Comparison of ENCODE assay signal across 21 cellular contexts in genomic region chr3:2360815-2361214, GRCh38.
"Had no signal": no experiment of that assay in that cellular context is flagged by ENCODE, and none has a peak within 500 bp of the region (broad histone marks: within the 10 kb centered on the region; RNA-seq: fewer than 3 reads in every experiment).

No MANE protein-coding gene starts in this region.

- H3K4me3 ChIP-seq: coronary artery, esophagus squamous epithelium, gastrocnemius medialis, lower lobe of right lung, prostate gland, skin epidermis, spleen, thoracic aorta, tibial nerve, upper lobe of left lung had no signal

- H3K4me1 ChIP-seq: esophagus squamous epithelium, gastrocnemius medialis, lower lobe of right lung, prostate gland, spleen, upper lobe of left lung had no signal

- H3K4me3 Mint-ChIP-seq: naive thymus-derived CD8-positive, alpha-beta T cell; nephron progenitor cell; stimulated activated memory B cell treated with anti-CD40 and anti-IgM and Interleukin-4, amounts not matched to agents 10 μg/mL and 1 μg/mL and 100 μg/mL, for 72 hours had no signal

- H3K36me3 Mint-ChIP-seq: naive thymus-derived CD8-positive, alpha-beta T cell; stimulated activated memory B cell treated with anti-CD40 and anti-IgM and Interleukin-4, amounts not matched to agents 10 μg/mL and 1 μg/mL and 100 μg/mL, for 72 hours had no signal

- ATAC-seq: gastrocnemius medialis; left ventricle myocardium superior; lower lobe of right lung; naive thymus-derived CD8-positive, alpha-beta T cell; right cardiac atrium; stimulated activated memory B cell treated with anti-CD40 and anti-IgM and Interleukin-4, amounts not matched to agents 10 μg/mL and 1 μg/mL and 100 μg/mL, for 72 hours; stimulated activated naive CD8-positive, alpha-beta T cell treated with anti-CD3 and anti-CD28 coated beads, Interleukin-15, Interleukin-2, amounts not matched to agents 100 U/mL and 50 U/mL, for 24 hours had no signal

- H3K9me3 ChIP-seq: esophagus squamous epithelium, gastrocnemius medialis, lower lobe of right lung, prostate gland, spleen, thoracic aorta, tibial nerve, upper lobe of left lung had no signal

- DNase-seq: dermis blood vessel endothelial cell; effector memory CD4-positive, alpha-beta T cell; esophagus squamous epithelium; gastrocnemius medialis; head of caudate nucleus; left ventricle myocardium superior; lower lobe of right lung; naive thymus-derived CD8-positive, alpha-beta T cell; nephron progenitor cell; nucleus accumbens; right cardiac atrium; spleen; stimulated activated CD4-positive, alpha-beta T cell treated with anti-CD3 and anti-CD28 coated beads, Interleukin-4, amount 100 ng/mL, for 4 hours; stimulated activated naive CD8-positive, alpha-beta T cell treated with anti-CD3 and anti-CD28 coated beads, Interleukin-15, Interleukin-2, amounts not matched to agents 100 U/mL and 50 U/mL, for 24 hours; upper lobe of left lung had no signal

- H3K27ac ChIP-seq: coronary artery, esophagus squamous epithelium, gastrocnemius medialis, lower lobe of right lung, prostate gland, skin epidermis, spleen, thoracic aorta, tibial nerve, upper lobe of left lung had no signal

- H3K27ac Mint-ChIP-seq: naive thymus-derived CD8-positive, alpha-beta T cell; nephron progenitor cell; stimulated activated memory B cell treated with anti-CD40 and anti-IgM and Interleukin-4, amounts not matched to agents 10 μg/mL and 1 μg/mL and 100 μg/mL, for 72 hours had no signal

- H3K36me3 ChIP-seq: esophagus squamous epithelium, gastrocnemius medialis, lower lobe of right lung, prostate gland, spleen, thoracic aorta, tibial nerve, upper lobe of left lung had no signal

- H3K4me1 Mint-ChIP-seq: nephron progenitor cell; stimulated activated memory B cell treated with anti-CD40 and anti-IgM and Interleukin-4, amounts not matched to agents 10 μg/mL and 1 μg/mL and 100 μg/mL, for 72 hours had no signal

- H3K27me3 Mint-ChIP-seq: stimulated activated memory B cell treated with anti-CD40 and anti-IgM and Interleukin-4, amounts not matched to agents 10 μg/mL and 1 μg/mL and 100 μg/mL, for 72 hours had no signal

- H3K9me3 Mint-ChIP-seq: nephron progenitor cell had no signal

- H3K27me3 ChIP-seq: esophagus squamous epithelium, gastrocnemius medialis, spleen, tibial nerve, upper lobe of left lung had no signal
